Comparison of ENCODE assay signal across 1 cellular context in genomic region chr21:14699433-14700410, GRCh38.
A peak's percentile ranks its signal among the peaks of the same experiment; 100 is the strongest.
TF ChIP-seq lines count a peak whose summit lies in the region.

No MANE protein-coding gene starts in this region.

TF ChIP-seq in K562, 482 proteins besides CTCF, POLR2A, EP300 and RAD21 (continued from another document):
- TF ChIP-seq ZNF407 (IDR thresholded peaks at IDR 0.05; ENCODE audit: low read depth) (no peak), HCFC1 (IDR thresholded peaks at IDR 0.05; ENCODE audit: low read depth, low read length) (no peak), SAFB (IDR thresholded peaks at IDR 0.05; ENCODE audit: borderline replicate concordance, low read depth, low read length) (no peak), ZNF23 (CRISPR knock-in tag; IDR thresholded peaks at IDR 0.05) (peak; percentile 85), ATF7 (IDR thresholded peaks at IDR 0.05) (no peak), CBX2 (IDR thresholded peaks at IDR 0.05; ENCODE audit: insufficient read depth, low read length, poor library complexity, severe bottlenecking) (no peak), NRF1 (conservative IDR thresholded peaks at IDR 0.05 in 1 of 2, IDR thresholded peaks at IDR 0.05 in 1 of 2) (no peak), BRCA1 (IDR thresholded peaks at IDR 0.05) (no peak), BRCA1 (CRISPR knock-in tag; IDR thresholded peaks at IDR 0.05) (no peak), BACH1 (tag; IDR thresholded peaks at IDR 0.05) (no peak), PKNOX1 (IDR thresholded peaks at IDR 0.05) (peak; percentile 10; the same call in 1 of the 2 replicates), LEF1 (IDR thresholded peaks at IDR 0.05) (0 out of 2 replicates have a peak, but pooled peaks have one; percentile 29), RAD51 (IDR thresholded peaks at IDR 0.05; ENCODE audit: borderline replicate concordance, low read depth) (no peak), ZNF197 (CRISPR knock-in tag; IDR thresholded peaks at IDR 0.05; ENCODE audit: low read depth) (no peak), ZBTB17 (CRISPR knock-in tag; IDR thresholded peaks at IDR 0.05) (peak; percentile 85), ZNF347 (CRISPR knock-in tag; IDR thresholded peaks at IDR 0.05; ENCODE audit: low read depth) (no peak), DDX20 (tag; IDR thresholded peaks at IDR 0.05; ENCODE audit: low read depth) (no peak), MAFG (tag; conservative IDR thresholded peaks at IDR 0.05) (0 out of 2 replicates have a peak, but pooled peaks have one; percentile 11), RBM39 (optimal IDR thresholded peaks at IDR 0.05; ENCODE audit: low read depth, low read length) (no peak), RBM14 (IDR thresholded peaks at IDR 0.05; ENCODE audit: borderline replicate concordance, insufficient read depth, low read depth, low read length) (no peak), DPF2 (IDR thresholded peaks at IDR 0.05) (no peak), MCM7 (IDR thresholded peaks at IDR 0.05) (no peak), MIER1 (IDR thresholded peaks at IDR 0.05; ENCODE audit: low read depth) (no peak), CTBP1 (IDR thresholded peaks at IDR 0.05; ENCODE audit: borderline replicate concordance) (no peak), FOXP4 (CRISPR knock-in tag; IDR thresholded peaks at IDR 0.05; ENCODE audit: borderline replicate concordance) (no peak), L3MBTL2 (IDR thresholded peaks at IDR 0.05) (no peak), ZNF263 (CRISPR knock-in tag; IDR thresholded peaks at IDR 0.05; ENCODE audit: borderline replicate concordance) (no peak), ZNF224 (CRISPR knock-in tag; IDR thresholded peaks at IDR 0.05) (no peak), PRPF4 (IDR thresholded peaks at IDR 0.05; ENCODE audit: insufficient read depth, low read depth, low read length, poor library complexity, severe bottlenecking) (no peak), CBX8 (IDR thresholded peaks at IDR 0.05; ENCODE audit: borderline replicate concordance, extremely low read depth, low read depth, low read length, poor library complexity, severe bottlenecking) (no peak), ZNF217 (CRISPR knock-in tag; IDR thresholded peaks at IDR 0.05) (no peak), SRSF1 (IDR thresholded peaks at IDR 0.05; ENCODE audit: low read depth, low read length) (no peak), TAF1 (IDR thresholded peaks at IDR 0.05; ENCODE audit: control insufficient read depth, extremely low read depth, insufficient read depth, low read length, severe bottlenecking) (no peak), STAT5B (CRISPR knock-in tag; IDR thresholded peaks at IDR 0.05) (no peak), HOXB6 (CRISPR knock-in tag; IDR thresholded peaks at IDR 0.05; ENCODE audit: borderline replicate concordance) (no peak), SMARCE1 (IDR thresholded peaks at IDR 0.05) (no peak)
- TF ChIP-seq, protein P1, sequence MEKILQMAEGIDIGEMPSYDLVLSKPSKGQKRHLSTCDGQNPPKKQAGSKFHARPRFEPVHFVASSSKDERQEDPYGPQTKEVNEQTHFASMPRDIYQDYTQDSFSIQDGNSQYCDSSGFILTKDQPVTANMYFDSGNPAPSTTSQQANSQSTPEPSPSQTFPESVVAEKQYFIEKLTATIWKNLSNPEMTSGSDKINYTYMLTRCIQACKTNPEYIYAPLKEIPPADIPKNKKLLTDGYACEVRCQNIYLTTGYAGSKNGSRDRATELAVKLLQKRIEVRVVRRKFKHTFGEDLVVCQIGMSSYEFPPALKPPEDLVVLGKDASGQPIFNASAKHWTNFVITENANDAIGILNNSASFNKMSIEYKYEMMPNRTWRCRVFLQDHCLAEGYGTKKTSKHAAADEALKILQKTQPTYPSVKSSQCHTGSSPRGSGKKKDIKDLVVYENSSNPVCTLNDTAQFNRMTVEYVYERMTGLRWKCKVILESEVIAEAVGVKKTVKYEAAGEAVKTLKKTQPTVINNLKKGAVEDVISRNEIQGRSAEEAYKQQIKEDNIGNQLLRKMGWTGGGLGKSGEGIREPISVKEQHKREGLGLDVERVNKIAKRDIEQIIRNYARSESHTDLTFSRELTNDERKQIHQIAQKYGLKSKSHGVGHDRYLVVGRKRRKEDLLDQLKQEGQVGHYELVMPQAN (IDR thresholded peaks at IDR 0.05; ENCODE audit: borderline replicate concordance) = no peak
